In genomic region chr19:48496959-48497727, GRCh38 we compare ENCODE assay signal across 16 cellular contexts. TPM values are rescaled to one million over a fixed set of nuclear protein-coding genes. Genes with fewer than 3 reads are reported as not detected.
DNase-seq lines count a peak whose midpoint lies in the region; TF ChIP-seq lines count a peak whose summit lies in the region.
"Had no signal": no experiment of that assay in that cellular context is flagged by ENCODE, and none has a peak within 500 bp of the region (broad histone marks: within the 10 kb centered on the region; RNA-seq: fewer than 3 reads in every experiment).

No MANE protein-coding gene starts in this region.

- peak overlapping the region in 1 of 8 donors; percentile 57 for H3K4me3 Mint-ChIP-seq in CD4-positive, alpha-beta memory T cell
- H3K4me3 Mint-ChIP-seq: H9 had no signal

- H3K36me3 Mint-ChIP-seq in CD4-positive, alpha-beta memory T cell: no peaks in the 10 kb centered on the region

- H2BK12ac ChIP-seq in neuronal stem cell (ENCODE audit: low read length) (no peak overlapping the region), mesenchymal stem cell (ENCODE audit: low read length in 2 of 2) (no peak overlapping the region)

- no peak overlapping the region for H4K8ac ChIP-seq in neuronal stem cell (ENCODE audit: low read depth, low read length)
- H4K8ac ChIP-seq in mesenchymal stem cell (ENCODE audit: low read length): no peak overlapping the region

- no peak overlapping the region for H3K9ac ChIP-seq in BLaER1
- H3K9ac ChIP-seq in neuronal stem cell (ENCODE audit: low read depth, low read length, poor library complexity): no peak overlapping the region
- H3K9ac ChIP-seq in mesenchymal stem cell (ENCODE audit: low read length): no peak overlapping the region

- CTCF ChIA-PET in CD4-positive, alpha-beta memory T cell (lab: Charles Lee; ENCODE audit: partially characterized antibody): interaction anchor here (0.9 to 4.6 kb wide), 2 partner anchors 8 to 9 kb away, joined by 3 to 22 read pairs; no protein-coding TSS in a partner anchor

- H2AFZ ChIP-seq in neuronal stem cell (ENCODE audit: low read length) (no peak overlapping the region), mesenchymal stem cell (ENCODE audit: low read depth, low read length) (no peak overlapping the region)

- intact Hi-C loops in CD4-positive, alpha-beta memory T cell (cut with micrococcal nuclease): no loop called here

- peaks cover 68% of the 10 kb centered on the region for H3K4me1 ChIP-seq in BLaER1
- H3K4me1 ChIP-seq in neuronal stem cell (ENCODE audit: control insufficient read depth in 2 of 2, insufficient read depth in 1 of 2, low read depth in 1 of 2, low read length in 2 of 2): peaks cover 2 to 19% of the 10 kb centered on the region in 2 donors
- H3K4me1 ChIP-seq in mesenchymal stem cell (ENCODE audit: control insufficient read depth, insufficient read depth, low read depth, low read length): peaks cover 16% of the 10 kb centered on the region
- peaks cover 29% of the 10 kb centered on the region for H3K4me1 ChIP-seq in CD4-positive, alpha-beta memory T cell (ENCODE audit: insufficient read depth, low read length)

- H2BK15ac ChIP-seq in neuronal stem cell (ENCODE audit: low read length) (no peak overlapping the region), mesenchymal stem cell (ENCODE audit: low read depth, poor library complexity, severe bottlenecking) (no peak overlapping the region)

- H3K9me3 Mint-ChIP-seq in CD4-positive, alpha-beta memory T cell: peaks cover 0 to 5% (median 0%) of the 10 kb centered on the region in 8 donors
- H3K9me3 Mint-ChIP-seq: CD4-positive, alpha-beta T cell; H9 had no signal

- peak overlapping the region; percentile 11 for H3K23ac ChIP-seq in neuronal stem cell (ENCODE audit: low read depth, low read length, poor library complexity)
- no peak overlapping the region for H3K23ac ChIP-seq in mesenchymal stem cell (ENCODE audit: low read length in 2 of 2)

- H3K79me1 ChIP-seq in neuronal stem cell (ENCODE audit: low read depth, low read length) (no peaks in the 10 kb centered on the region), mesenchymal stem cell (replicated peaks; ENCODE audit: low read length, poor library complexity, severe bottlenecking) (no peaks in the 10 kb centered on the region)

- peak overlapping the region; percentile 63 for H3K4me2 ChIP-seq in BLaER1
- no peak overlapping the region for H3K4me2 ChIP-seq in neuronal stem cell (ENCODE audit: insufficient read depth, low read length, poor library complexity, severe bottlenecking)
- H3K4me2 ChIP-seq in mesenchymal stem cell (ENCODE audit: low read length, poor library complexity, severe bottlenecking): no peak overlapping the region

- no peak overlapping the region for H3K27ac Mint-ChIP-seq in CD4-positive, alpha-beta memory T cell
- H3K27ac Mint-ChIP-seq: CD4-positive, alpha-beta T cell had no signal

- H3K27ac ChIP-seq in BLaER1 (no peak overlapping the region), VCaP (peak overlapping the region; percentile 49; the same call in 1 of the 2 replicates), neuronal stem cell (replicated peaks; ENCODE audit: low read length) (no peak overlapping the region), mesenchymal stem cell (ENCODE audit: low read length, poor library complexity, severe bottlenecking) (no peak overlapping the region)
- no peak overlapping the region for H3K27ac ChIP-seq in CD4-positive, alpha-beta memory T cell (ENCODE audit: low read depth, low read length)

- TF ChIP-seq CTCF in VCaP (conservative IDR thresholded peaks at IDR 0.05): no peak

- H3K27me3 ChIP-seq in BLaER1 (peaks cover 75% of the 10 kb centered on the region), neuronal stem cell (ENCODE audit: control insufficient read depth in 3 of 3, insufficient read depth in 3 of 3, low read depth in 1 of 3, low read length in 3 of 3) (peaks cover 0 to 50% (median 11%) of the 10 kb centered on the region in 3 experiments), mesenchymal stem cell (ENCODE audit: control insufficient read depth in 1 of 2, insufficient read depth in 1 of 2, low read length in 2 of 2) (peaks cover 33 to 52% of the 10 kb centered on the region in 2 experiments)
- peaks cover 8% of the 10 kb centered on the region for H3K27me3 ChIP-seq in CD4-positive, alpha-beta memory T cell (ENCODE audit: insufficient read depth, low read length)

- H3K4me1 Mint-ChIP-seq in CD4-positive, alpha-beta memory T cell: peaks cover 9 to 44% (median 23%) of the 10 kb centered on the region in 4 donors

- WGBS in neuronal stem cell (ENCODE audit: extremely low coverage in 2 of 2, insufficient read length in 2 of 2, insufficient replicate concordance in 1 of 2), 2 donors: no CpG with 5 or more reads among the region's 45 CpGs
- 93% methylated on average over 45 of the region's 45 CpGs for WGBS in mesenchymal stem cell

- DNase-seq in NCI-H748 (lab: John Stamatoyannopoulos, UW; ENCODE audit: unreplicated experiment) (peak; percentile 32), NCI-H748 treated with DMSO at 0.1 percent for 48 hours (lab: John Stamatoyannopoulos, UW) (no peak), neuronal stem cell (ENCODE audit: low spot score) (no peak), hypothalamus (lab: John Stamatoyannopoulos, UW) (no peak), mesenchymal stem cell (no peak)
- DNase-seq in CD4-positive, alpha-beta memory T cell: no peak
- DNase-seq: DND-41; GDM1; H9; NCI-H1436 treated with DMSO at 0.1 percent for 48 hours; NCI-H2227 treated with DMSO at 0.1 percent for 48 hours; NCI-H524 treated with DMSO at 0.1 percent for 48 hours; NK-92 treated with Interleukin-12 subunit alpha and Interleukin-12 subunit beta, amount 100 ng/mL, for 24 hours had no signal

- POLR2A ChIA-PET in CD4-positive, alpha-beta memory T cell (lab: Charles Lee; ENCODE audit: partially characterized antibody): no interaction called here

- H3K4ac ChIP-seq in neuronal stem cell (ENCODE audit: low read length) (no peak overlapping the region), mesenchymal stem cell (ENCODE audit: low read depth in 1 of 2, low read length in 2 of 2) (no peak overlapping the region)

- H3K18ac ChIP-seq in neuronal stem cell (ENCODE audit: low read length): no peak overlapping the region
- H3K18ac ChIP-seq in mesenchymal stem cell (ENCODE audit: low read depth in 1 of 2, low read length in 2 of 2): no peak overlapping the region

- H3K4me3 ChIP-seq in BLaER1 (peak overlapping the region; percentile 26), neuronal stem cell (ENCODE audit: low read length in 2 of 2) (no peak overlapping the region), mesenchymal stem cell (ENCODE audit: insufficient read depth in 1 of 2, low read depth in 1 of 2, low read length in 2 of 2) (peak overlapping the region in 1 of 2 experiments; percentile 37)
- H3K4me3 ChIP-seq in CD4-positive, alpha-beta memory T cell (ENCODE audit: low read length in 2 of 2): no peak overlapping the region

- H2AK5ac ChIP-seq in neuronal stem cell (ENCODE audit: low read depth, low read length): no peak overlapping the region
- H2AK5ac ChIP-seq in mesenchymal stem cell (ENCODE audit: low read length, severe bottlenecking): no peak overlapping the region

- H4K91ac ChIP-seq in neuronal stem cell (ENCODE audit: low read depth, low read length, poor library complexity) (no peak overlapping the region), mesenchymal stem cell (ENCODE audit: low read length) (no peak overlapping the region)

- H2BK120ac ChIP-seq in neuronal stem cell (ENCODE audit: low read depth, low read length) (no peak overlapping the region), mesenchymal stem cell (ENCODE audit: low read depth, low read length) (no peak overlapping the region)

- H2BK5ac ChIP-seq in neuronal stem cell (ENCODE audit: low read length): no peak overlapping the region
- no peak overlapping the region for H2BK5ac ChIP-seq in mesenchymal stem cell (ENCODE audit: low read depth, low read length, poor library complexity, severe bottlenecking)

- no peaks in the 10 kb centered on the region for H3K9me3 ChIP-seq in BLaER1
- peaks cover 0 to 1% of the 10 kb centered on the region in 2 donors for H3K9me3 ChIP-seq in neuronal stem cell (replicated peaks in 1 of 2; ENCODE audit: control insufficient read depth in 2 of 2, insufficient read depth in 1 of 2, low read depth in 1 of 2, low read length in 2 of 2)
- H3K9me3 ChIP-seq in mesenchymal stem cell (ENCODE audit: control insufficient read depth, low read length): no peaks in the 10 kb centered on the region
- H3K9me3 ChIP-seq in CD4-positive, alpha-beta memory T cell (ENCODE audit: control insufficient read depth in 1 of 2, low read length in 2 of 2): no peaks in the 10 kb centered on the region

- peaks cover 32% of the 10 kb centered on the region for H4K20me1 ChIP-seq in BLaER1

- H3K36me3 ChIP-seq in BLaER1 (no peaks in the 10 kb centered on the region), neuronal stem cell (replicated peaks in 1 of 2; ENCODE audit: control insufficient read depth in 2 of 2, insufficient read depth in 2 of 2, low read length in 2 of 2) (no peaks in the 10 kb centered on the region), mesenchymal stem cell (ENCODE audit: control insufficient read depth in 1 of 2, insufficient read depth in 2 of 2, low read depth in 1 of 2, low read length in 2 of 2) (no peaks in the 10 kb centered on the region)
- no peaks in the 10 kb centered on the region for H3K36me3 ChIP-seq in CD4-positive, alpha-beta memory T cell (ENCODE audit: insufficient read depth, low read length)

- no peak overlapping the region for H3K14ac ChIP-seq in neuronal stem cell (ENCODE audit: low read length)
- H3K14ac ChIP-seq in mesenchymal stem cell (ENCODE audit: low read length in 2 of 2): no peak overlapping the region

- H3K27me3 Mint-ChIP-seq in CD4-positive, alpha-beta memory T cell: peaks cover 22 to 26% of the 10 kb centered on the region in 2 donors

RNA-seq across cellular contexts. Expression of gene LMTK3, which starts 14.5 kb away (rescaled TPM):
- 7.9 TPM for polyA plus RNA-seq in neuronal stem cell (2013, experiment 1 of 2)
- polyA plus RNA-seq in neuronal stem cell (2013, experiment 2 of 2): 7.5 TPM
- 0.66 TPM for polyA plus RNA-seq in mesenchymal stem cell (2013, experiment 1 of 2)
- 0.55 TPM for polyA plus RNA-seq in mesenchymal stem cell (2013, experiment 2 of 2)
- total RNA-seq in CD4-positive, alpha-beta memory T cell: 10 to 100 TPM; 18.5 to 20.6 TPM
- polyA plus RNA-seq in CD4-positive, alpha-beta memory T cell: under 1 TPM in 1 of 2 donors, not detected in 1; 0.17 TPM

RNA-seq across cellular contexts. Expression of gene CYTH2, which starts 28.0 kb away (rescaled TPM):
- polyA plus RNA-seq in neuronal stem cell (2013, experiment 1 of 2): 67.8 TPM
- polyA plus RNA-seq in neuronal stem cell (2013, experiment 2 of 2): 64.1 TPM
- 47.7 TPM for polyA plus RNA-seq in mesenchymal stem cell (2013, experiment 1 of 2)
- 45.1 TPM for polyA plus RNA-seq in mesenchymal stem cell (2013, experiment 2 of 2)
- 10 to 100 TPM; 74.9 to 89.0 TPM for total RNA-seq in CD4-positive, alpha-beta memory T cell
- 10 to 100 TPM; 30.1 to 31.3 TPM for polyA plus RNA-seq in CD4-positive, alpha-beta memory T cell

RNA-seq across cellular contexts. Expression of gene KCNJ14, which starts 41.8 kb away (rescaled TPM):
- polyA plus RNA-seq in neuronal stem cell (2013, experiment 1 of 2): 0.52 TPM
- polyA plus RNA-seq in neuronal stem cell (2013, experiment 2 of 2): 0.69 TPM
- 0.25 TPM for polyA plus RNA-seq in mesenchymal stem cell (2013, experiment 1 of 2)
- polyA plus RNA-seq in mesenchymal stem cell (2013, experiment 2 of 2): 0.21 TPM
- total RNA-seq in CD4-positive, alpha-beta memory T cell: 1 to 10 TPM; 2.5 to 3.6 TPM
- polyA plus RNA-seq in CD4-positive, alpha-beta memory T cell: under 1 TPM; 0.18 to 0.22 TPM

RNA-seq across cellular contexts. Expression of gene GRWD1, which starts 51.4 kb away (rescaled TPM):
- polyA plus RNA-seq in neuronal stem cell (2013, experiment 1 of 2): 11.2 TPM
- polyA plus RNA-seq in neuronal stem cell (2013, experiment 2 of 2): 11.1 TPM
- 10.0 TPM for polyA plus RNA-seq in mesenchymal stem cell (2013, experiment 1 of 2)
- 9.0 TPM for polyA plus RNA-seq in mesenchymal stem cell (2013, experiment 2 of 2)
- 10 to 100 TPM; 36.2 to 39.0 TPM for total RNA-seq in CD4-positive, alpha-beta memory T cell
- 10 to 100 TPM; 44.4 to 52.8 TPM for polyA plus RNA-seq in CD4-positive, alpha-beta memory T cell

RNA-seq across cellular contexts. Expression of gene SULT2B1, which starts 54.8 kb away (rescaled TPM):
- polyA plus RNA-seq in neuronal stem cell (2013, experiment 1 of 2): 0.13 TPM
- polyA plus RNA-seq in neuronal stem cell (2013, experiment 2 of 2): 0.18 TPM
- polyA plus RNA-seq in mesenchymal stem cell (2013, experiment 1 of 2): 0.83 TPM
- 0.70 TPM for polyA plus RNA-seq in mesenchymal stem cell (2013, experiment 2 of 2)
- total RNA-seq in CD4-positive, alpha-beta memory T cell: not detected
- under 1 TPM in 1 of 2 donors, not detected in 1; 0.13 TPM for polyA plus RNA-seq in CD4-positive, alpha-beta memory T cell
- total RNA-seq: CD4-positive, alpha-beta T cell had no signal
